7 cellular contexts compared by ENCODE assay signal in the genomic region with DNA sequence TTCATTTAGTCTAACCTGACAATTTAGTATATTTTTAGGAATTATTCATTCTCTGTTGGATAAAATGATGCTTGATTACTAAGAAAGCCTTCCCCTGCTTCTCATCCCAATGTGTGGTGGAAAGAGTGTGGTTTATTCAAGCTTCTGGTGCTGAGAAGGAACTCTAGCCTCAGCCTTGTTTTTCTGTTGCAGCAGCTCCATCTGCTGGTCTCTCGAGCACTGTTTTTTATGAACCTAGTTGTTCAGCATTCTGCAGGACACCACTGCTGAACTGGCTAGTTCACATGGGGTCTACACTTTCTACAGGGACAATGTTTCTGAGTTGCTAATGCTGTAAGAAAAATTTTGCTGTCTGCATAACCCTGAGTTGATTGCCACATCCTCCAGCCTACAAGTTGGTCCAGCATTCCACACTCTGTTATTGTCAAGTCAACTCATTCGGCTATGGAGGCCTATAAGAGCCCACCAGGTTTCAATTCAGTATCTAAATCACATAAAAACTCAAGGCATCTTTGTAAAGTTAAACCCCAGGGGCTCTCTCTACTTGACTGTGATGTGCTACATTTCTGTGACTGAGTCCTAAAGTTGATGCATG. TPM values are rescaled to one million over a fixed set of nuclear protein-coding genes. Genes with fewer than 3 reads are reported as not detected.
DNase-seq lines count a peak whose midpoint lies in the region; FAIRE-seq and TF ChIP-seq lines count a peak whose summit lies in the region.

No MANE protein-coding gene starts in this region.

- no peak overlapping the region for H2BK12ac ChIP-seq in mesenchymal stem cell (ENCODE audit: low read length in 2 of 2)

- WGBS in mesenchymal stem cell = 0% methylated on average over 1 of the region's 2 CpGs

- no peaks in the 10 kb centered on the region for H3K4me1 ChIP-seq in mesenchymal stem cell (ENCODE audit: control insufficient read depth, insufficient read depth, low read depth, low read length)

- no peak overlapping the region for H2BK120ac ChIP-seq in mesenchymal stem cell (ENCODE audit: low read depth, low read length)

- H3K9me3 ChIP-seq in mesenchymal stem cell (ENCODE audit: control insufficient read depth, low read length) = no peaks in the 10 kb centered on the region

- DNase-seq in GM04504 (ENCODE audit: low read depth) (peak; percentile 10), H54 (ENCODE audit: insufficient read length, low spot score) (peak; percentile 21), NCI-H128 (lab: John Stamatoyannopoulos, UW; ENCODE audit: unreplicated experiment) (peak; percentile 20), mesenchymal stem cell (peak; percentile 62)
- peak; percentile 66 for DNase-seq in activated CD4-positive, alpha-beta T cell treated with anti-CD3 and anti-CD28 coated beads for 48 hours
- DNase-seq in effector CD8-positive, alpha-beta T cell (lab: John Stamatoyannopoulos, UW) = peak; percentile 19
- DNase-seq in stimulated activated naive CD4-positive, alpha-beta T cell (lab: John Stamatoyannopoulos, UW) = peak; percentile 22 to 65 (median 44)

- no peak overlapping the region for H2AFZ ChIP-seq in mesenchymal stem cell (ENCODE audit: low read depth, low read length)

- no peak overlapping the region for H3K18ac ChIP-seq in mesenchymal stem cell (ENCODE audit: low read depth in 1 of 2, low read length in 2 of 2)

- H4K8ac ChIP-seq in mesenchymal stem cell (ENCODE audit: low read length) = no peak overlapping the region

- no peak overlapping the region for H2BK5ac ChIP-seq in mesenchymal stem cell (ENCODE audit: low read depth, low read length, poor library complexity, severe bottlenecking)

- no peaks in the 10 kb centered on the region for H3K36me3 ChIP-seq in mesenchymal stem cell (ENCODE audit: control insufficient read depth in 1 of 2, insufficient read depth in 2 of 2, low read depth in 1 of 2, low read length in 2 of 2)

- no peak overlapping the region for H3K4ac ChIP-seq in mesenchymal stem cell (ENCODE audit: low read depth in 1 of 2, low read length in 2 of 2)

- no peak for TF ChIP-seq POLR2A in H54 (IDR thresholded peaks at IDR 0.05; ENCODE audit: low read depth, low read length)

- H3K9ac ChIP-seq in mesenchymal stem cell (ENCODE audit: low read length) = no peak overlapping the region

- FAIRE-seq in H54 (lab: Jason Lieb, UNC) = peak; percentile 89

- H3K79me1 ChIP-seq in mesenchymal stem cell (replicated peaks; ENCODE audit: low read length, poor library complexity, severe bottlenecking) = no peaks in the 10 kb centered on the region

- H3K23ac ChIP-seq in mesenchymal stem cell (ENCODE audit: low read length in 2 of 2) = no peak overlapping the region

- H3K4me3 ChIP-seq in mesenchymal stem cell (ENCODE audit: insufficient read depth in 1 of 2, low read depth in 1 of 2, low read length in 2 of 2) = no peak overlapping the region

- H3K27ac ChIP-seq in mesenchymal stem cell (ENCODE audit: low read length, poor library complexity, severe bottlenecking) = no peak overlapping the region

- H4K91ac ChIP-seq in mesenchymal stem cell (ENCODE audit: low read length) = no peak overlapping the region

- no peak overlapping the region for H3K4me2 ChIP-seq in mesenchymal stem cell (ENCODE audit: low read length, poor library complexity, severe bottlenecking)

- H2BK15ac ChIP-seq in mesenchymal stem cell (ENCODE audit: low read depth, poor library complexity, severe bottlenecking) = no peak overlapping the region

- no peak overlapping the region for H2AK5ac ChIP-seq in mesenchymal stem cell (ENCODE audit: low read length, severe bottlenecking)

- H3K27me3 ChIP-seq in mesenchymal stem cell (ENCODE audit: control insufficient read depth in 1 of 2, insufficient read depth in 1 of 2, low read length in 2 of 2) = no peaks in the 10 kb centered on the region

- no peak overlapping the region for H3K14ac ChIP-seq in mesenchymal stem cell (ENCODE audit: low read length in 2 of 2)

RNA-seq across cellular contexts. Expression of a gene that starts 14.3 kb away (rescaled TPM):
- 0.11 TPM for polyA plus RNA-seq in mesenchymal stem cell (2013, experiment 1 of 2)
- 0.03 TPM for polyA plus RNA-seq in mesenchymal stem cell (2013, experiment 2 of 2)

RNA-seq across cellular contexts. Expression of a gene that starts 25.4 kb away (rescaled TPM):
- not detected for polyA plus RNA-seq in mesenchymal stem cell (2013, experiment 1 of 2)
- not detected for polyA plus RNA-seq in mesenchymal stem cell (2013, experiment 2 of 2)

RNA-seq across cellular contexts. Expression of a gene that starts 42.0 kb away (rescaled TPM):
- polyA plus RNA-seq in mesenchymal stem cell (2013, experiment 1 of 2) = not detected
- not detected for polyA plus RNA-seq in mesenchymal stem cell (2013, experiment 2 of 2)

Comparison
In these comparisons a context has a peak if more than half of its experiments do, and no peak if none do; other contexts are left out.
1. DNase-seq: peak in every context shown above with its lines; median percentile 66 in activated CD4-positive, alpha-beta T cell treated with anti-CD3 and anti-CD28 coated beads for 48 hours; 62 in mesenchymal stem cell; 44 in stimulated activated naive CD4-positive, alpha-beta T cell; 21 in H54; 20 in NCI-H128; 19 in effector CD8-positive, alpha-beta T cell; 10 in GM04504.